In the genomic region with DNA sequence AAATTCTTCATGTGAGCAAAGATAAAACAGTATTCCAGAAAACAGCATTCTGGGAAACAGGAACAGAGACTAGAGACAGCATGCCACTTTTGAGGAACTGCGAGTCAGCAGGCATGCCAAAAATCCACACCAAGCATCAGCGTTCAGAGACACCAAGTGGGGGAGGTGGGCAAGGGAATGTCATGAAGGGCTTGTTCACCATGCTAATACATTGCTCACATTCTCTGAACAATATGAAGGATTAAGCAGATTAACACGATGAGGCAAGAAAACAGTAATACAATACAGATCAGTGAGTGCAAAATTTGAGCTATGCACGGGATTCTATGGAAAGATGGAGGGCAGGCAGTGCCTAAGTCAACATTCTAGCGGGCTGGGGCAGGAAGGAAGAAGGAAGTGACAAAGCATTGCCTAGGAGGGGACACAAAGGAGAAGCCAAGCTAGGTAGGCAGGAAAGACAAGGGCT, we compare ENCODE assay signal across 13 cellular contexts.
DNase-seq lines count a peak whose midpoint lies in the region; ATAC-seq and TF ChIP-seq lines count a peak whose summit lies in the region.
"Had no signal": no experiment of that assay in that cellular context is flagged by ENCODE, and none has a peak within 500 bp of the region (broad histone marks: within the 10 kb centered on the region; RNA-seq: fewer than 3 reads in every experiment).

No MANE protein-coding gene starts in this region.

- TF ChIP-seq EP300 in gastroesophageal sphincter (IDR thresholded peaks at IDR 0.05): no peak

- peak overlapping the region; percentile 45 for H2AFZ ChIP-seq in GM23338

- H3K4me2 ChIP-seq in GM23338: no peak overlapping the region

- peaks cover 2% of the 10 kb centered on the region; the same call in 2 of the 3 replicates for H3K4me1 Mint-ChIP-seq in GM23338

- WGBS in gastroesophageal sphincter (ENCODE audit: low coverage in 1 of 2), 2 donors: 39 to 68% methylated on average over 3 to 5 of the region's 5 CpGs

- H3K27me3 Mint-ChIP-seq in GM23338 (ENCODE audit: insufficient read depth, low read depth, poor library complexity): peaks cover 5% of the 10 kb centered on the region

- H3K4me3 ChIP-seq in GM23338 (no peak overlapping the region), fibroblast of the aortic adventitia (ENCODE audit: low read depth, low read length) (no peak overlapping the region), gastroesophageal sphincter (no peak overlapping the region)
- H3K4me3 ChIP-seq: lung, testis had no signal

- H4K20me1 ChIP-seq in GM23338 (replicated peaks; ENCODE audit: insufficient read depth): no peaks in the 10 kb centered on the region

- ATAC-seq in GM23338: no peak
- 0 out of 3 replicates have a peak, but pooled peaks have one; percentile 35 for ATAC-seq in SK-N-SH treated with all-trans-retinoic acid at 6 μM for 48 hours
- ATAC-seq in gastroesophageal sphincter: no peak

- H3K9me2 ChIP-seq in GM23338 (ENCODE audit: insufficient read depth): no peaks in the 10 kb centered on the region; the same call in 1 of the 2 replicates

- H3K27ac ChIP-seq in GM23338 (ENCODE audit: low read depth): no peak overlapping the region
- no peak overlapping the region for H3K27ac ChIP-seq in gastroesophageal sphincter
- H3K27ac ChIP-seq: testis had no signal

- no peak overlapping the region for H3K27ac Mint-ChIP-seq in GM23338

- no peaks in the 10 kb centered on the region for H3K27me3 ChIP-seq in GM23338 (ENCODE audit: insufficient read depth)
- no peaks in the 10 kb centered on the region for H3K27me3 ChIP-seq in gastroesophageal sphincter
- H3K27me3 ChIP-seq: testis had no signal

- DNase-seq in AG08395 (ENCODE audit: low spot score) (peak; percentile 48), GM23338 (ENCODE audit: low spot score) (peak; percentile 24), fibroblast of the aortic adventitia (ENCODE audit: low read depth) (peak; percentile 75), NCI-H1694 (lab: John Stamatoyannopoulos, UW) (no peak), NCI-H524 treated with DMSO at 0.1 percent for 48 hours (lab: John Stamatoyannopoulos, UW) (no peak)
- DNase-seq in effector CD4-positive, alpha-beta T cell: no peak
- DNase-seq: activated T-cell treated with anti-CD3 and anti-CD28 coated beads, Interleukin-2, amount 50 U/mL, for 1 hour; CD4-positive, CD25-positive, alpha-beta regulatory T cell; NCI-H1417 treated with DMSO at 0.1 percent for 48 hours; testis had no signal

- H3K36me3 Mint-ChIP-seq in GM23338 (ENCODE audit: low read depth): peaks cover 7% of the 10 kb centered on the region

- peaks cover 8% of the 10 kb centered on the region for H3K9me3 Mint-ChIP-seq in GM23338

- H3K79me2 ChIP-seq in GM23338 (replicated peaks; ENCODE audit: insufficient read depth): no peaks in the 10 kb centered on the region

- H3K4me1 ChIP-seq in GM23338 (ENCODE audit: insufficient read depth) (no peaks in the 10 kb centered on the region), gastroesophageal sphincter (peaks cover 0 to 6% (median 0%) of the 10 kb centered on the region in 3 donors)
- H3K4me1 ChIP-seq: testis had no signal

- TF ChIP-seq CTCF in GM23338 (conservative IDR thresholded peaks at IDR 0.05; ENCODE audit: low read depth in 2 of 2) (no peak), fibroblast of the aortic adventitia (IDR thresholded peaks at IDR 0.05; ENCODE audit: insufficient read depth, low read length) (no peak), gastroesophageal sphincter (IDR thresholded peaks at IDR 0.05) (no peak)

- H3K4me3 Mint-ChIP-seq in GM23338: no peak overlapping the region
- H3K4me3 Mint-ChIP-seq: CD4-positive, CD25-positive, alpha-beta regulatory T cell had no signal

- H3K36me3 ChIP-seq in GM23338 (ENCODE audit: insufficient read depth) (no peaks in the 10 kb centered on the region), gastroesophageal sphincter (no peaks in the 10 kb centered on the region)

- H3K9me3 ChIP-seq in gastroesophageal sphincter: no peaks in the 10 kb centered on the region
- H3K9me3 ChIP-seq: testis had no signal

- no peak for TF ChIP-seq POLR2A in gastroesophageal sphincter (IDR thresholded peaks at IDR 0.05)

- no peaks in the 10 kb centered on the region for H3F3A ChIP-seq in GM23338 (replicated peaks; ENCODE audit: low read depth)

TF ChIP-seq in GM23338, 12 proteins besides CTCF, POLR2A, EP300 and RAD21 (continues in another document):
- no peak for TF ChIP-seq JUNB (IDR thresholded peaks at IDR 0.05; ENCODE audit: unreplicated experiment)
- no peak for TF ChIP-seq POLR2AphosphoS5 (IDR thresholded peaks at IDR 0.05; ENCODE audit: low read depth)
- no peak for TF ChIP-seq ZNF114 (CRISPR knock-in tag; IDR thresholded peaks at IDR 0.05)
- no peak for TF ChIP-seq ZNF331 (CRISPR knock-in tag; IDR thresholded peaks at IDR 0.05; ENCODE audit: low read depth)
- no peak for TF ChIP-seq EZH2phosphoT487 (IDR thresholded peaks at IDR 0.05; ENCODE audit: unreplicated experiment)
- TF ChIP-seq NANOG (IDR thresholded peaks at IDR 0.05; ENCODE audit: borderline replicate concordance): no peak
- TF ChIP-seq, protein P1, sequence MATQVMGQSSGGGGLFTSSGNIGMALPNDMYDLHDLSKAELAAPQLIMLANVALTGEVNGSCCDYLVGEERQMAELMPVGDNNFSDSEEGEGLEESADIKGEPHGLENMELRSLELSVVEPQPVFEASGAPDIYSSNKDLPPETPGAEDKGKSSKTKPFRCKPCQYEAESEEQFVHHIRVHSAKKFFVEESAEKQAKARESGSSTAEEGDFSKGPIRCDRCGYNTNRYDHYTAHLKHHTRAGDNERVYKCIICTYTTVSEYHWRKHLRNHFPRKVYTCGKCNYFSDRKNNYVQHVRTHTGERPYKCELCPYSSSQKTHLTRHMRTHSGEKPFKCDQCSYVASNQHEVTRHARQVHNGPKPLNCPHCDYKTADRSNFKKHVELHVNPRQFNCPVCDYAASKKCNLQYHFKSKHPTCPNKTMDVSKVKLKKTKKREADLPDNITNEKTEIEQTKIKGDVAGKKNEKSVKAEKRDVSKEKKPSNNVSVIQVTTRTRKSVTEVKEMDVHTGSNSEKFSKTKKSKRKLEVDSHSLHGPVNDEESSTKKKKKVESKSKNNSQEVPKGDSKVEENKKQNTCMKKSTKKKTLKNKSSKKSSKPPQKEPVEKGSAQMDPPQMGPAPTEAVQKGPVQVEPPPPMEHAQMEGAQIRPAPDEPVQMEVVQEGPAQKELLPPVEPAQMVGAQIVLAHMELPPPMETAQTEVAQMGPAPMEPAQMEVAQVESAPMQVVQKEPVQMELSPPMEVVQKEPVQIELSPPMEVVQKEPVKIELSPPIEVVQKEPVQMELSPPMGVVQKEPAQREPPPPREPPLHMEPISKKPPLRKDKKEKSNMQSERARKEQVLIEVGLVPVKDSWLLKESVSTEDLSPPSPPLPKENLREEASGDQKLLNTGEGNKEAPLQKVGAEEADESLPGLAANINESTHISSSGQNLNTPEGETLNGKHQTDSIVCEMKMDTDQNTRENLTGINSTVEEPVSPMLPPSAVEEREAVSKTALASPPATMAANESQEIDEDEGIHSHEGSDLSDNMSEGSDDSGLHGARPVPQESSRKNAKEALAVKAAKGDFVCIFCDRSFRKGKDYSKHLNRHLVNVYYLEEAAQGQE (IDR thresholded peaks at IDR 0.05; ENCODE audit: unreplicated experiment): no peak
- TF ChIP-seq EZH2 (IDR thresholded peaks at IDR 0.05; ENCODE audit: low read depth, unreplicated experiment): no peak
- TF ChIP-seq STAT1 (IDR thresholded peaks at IDR 0.05; ENCODE audit: unreplicated experiment): no peak

TF ChIP-seq in SK-N-SH treated with all-trans-retinoic acid at 6 μM for 48 hours, 23 proteins besides CTCF, POLR2A, EP300 and RAD21 (continues in another document):
- TF ChIP-seq, protein P2, sequence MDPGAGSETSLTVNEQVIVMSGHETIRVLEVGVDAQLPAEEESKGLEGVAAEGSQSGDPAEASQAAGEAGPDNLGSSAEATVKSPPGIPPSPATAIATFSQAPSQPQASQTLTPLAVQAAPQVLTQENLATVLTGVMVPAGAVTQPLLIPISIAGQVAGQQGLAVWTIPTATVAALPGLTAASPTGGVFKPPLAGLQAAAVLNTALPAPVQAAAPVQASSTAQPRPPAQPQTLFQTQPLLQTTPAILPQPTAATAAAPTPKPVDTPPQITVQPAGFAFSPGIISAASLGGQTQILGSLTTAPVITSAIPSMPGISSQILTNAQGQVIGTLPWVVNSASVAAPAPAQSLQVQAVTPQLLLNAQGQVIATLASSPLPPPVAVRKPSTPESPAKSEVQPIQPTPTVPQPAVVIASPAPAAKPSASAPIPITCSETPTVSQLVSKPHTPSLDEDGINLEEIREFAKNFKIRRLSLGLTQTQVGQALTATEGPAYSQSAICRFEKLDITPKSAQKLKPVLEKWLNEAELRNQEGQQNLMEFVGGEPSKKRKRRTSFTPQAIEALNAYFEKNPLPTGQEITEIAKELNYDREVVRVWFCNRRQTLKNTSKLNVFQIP (CRISPR knock-in tag; IDR thresholded peaks at IDR 0.05; ENCODE audit: borderline replicate concordance, low read depth): no peak
- TF ChIP-seq SNAI2 (CRISPR knock-in tag; IDR thresholded peaks at IDR 0.05): no peak
- TF ChIP-seq ZC3H10 (CRISPR knock-in tag; IDR thresholded peaks at IDR 0.05): no peak
- TF ChIP-seq ESRRG (CRISPR knock-in tag; IDR thresholded peaks at IDR 0.05): no peak
- no peak for TF ChIP-seq PPARA (CRISPR knock-in tag; IDR thresholded peaks at IDR 0.05; ENCODE audit: borderline replicate concordance)
- TF ChIP-seq ZFP3 (CRISPR knock-in tag; IDR thresholded peaks at IDR 0.05): no peak
- no peak for TF ChIP-seq ZNF8 (CRISPR knock-in tag; IDR thresholded peaks at IDR 0.05)
- TF ChIP-seq ISL1 (CRISPR knock-in tag; IDR thresholded peaks at IDR 0.05): no peak
- TF ChIP-seq TOX (CRISPR knock-in tag; IDR thresholded peaks at IDR 0.05; ENCODE audit: borderline replicate concordance): no peak
- TF ChIP-seq GLIS3 (CRISPR knock-in tag; IDR thresholded peaks at IDR 0.05): no peak
- TF ChIP-seq, protein P3, sequence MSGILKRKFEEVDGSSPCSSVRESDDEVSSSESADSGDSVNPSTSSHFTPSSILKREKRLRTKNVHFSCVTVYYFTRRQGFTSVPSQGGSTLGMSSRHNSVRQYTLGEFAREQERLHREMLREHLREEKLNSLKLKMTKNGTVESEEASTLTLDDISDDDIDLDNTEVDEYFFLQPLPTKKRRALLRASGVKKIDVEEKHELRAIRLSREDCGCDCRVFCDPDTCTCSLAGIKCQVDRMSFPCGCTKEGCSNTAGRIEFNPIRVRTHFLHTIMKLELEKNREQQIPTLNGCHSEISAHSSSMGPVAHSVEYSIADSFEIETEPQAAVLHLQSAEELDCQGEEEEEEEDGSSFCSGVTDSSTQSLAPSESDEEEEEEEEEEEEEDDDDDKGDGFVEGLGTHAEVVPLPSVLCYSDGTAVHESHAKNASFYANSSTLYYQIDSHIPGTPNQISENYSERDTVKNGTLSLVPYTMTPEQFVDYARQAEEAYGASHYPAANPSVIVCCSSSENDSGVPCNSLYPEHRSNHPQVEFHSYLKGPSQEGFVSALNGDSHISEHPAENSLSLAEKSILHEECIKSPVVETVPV (CRISPR knock-in tag; IDR thresholded peaks at IDR 0.05): no peak
- TF ChIP-seq ZNF70 (CRISPR knock-in tag; IDR thresholded peaks at IDR 0.05): no peak
- TF ChIP-seq BACH2 (CRISPR knock-in tag; IDR thresholded peaks at IDR 0.05; ENCODE audit: borderline replicate concordance): no peak

Comparison
In these comparisons a context has a peak if more than half of its experiments do, and no peak if none do; other contexts are left out.
1. DNase-seq: peak in AG08395 (single experiment), GM23338 (single experiment) and fibroblast of the aortic adventitia (single experiment); none in effector CD4-positive, alpha-beta T cell (single experiment), NCI-H1694 (single experiment) and NCI-H524 treated with DMSO at 0.1 percent for 48 hours (single experiment).